In the genomic region with DNA sequence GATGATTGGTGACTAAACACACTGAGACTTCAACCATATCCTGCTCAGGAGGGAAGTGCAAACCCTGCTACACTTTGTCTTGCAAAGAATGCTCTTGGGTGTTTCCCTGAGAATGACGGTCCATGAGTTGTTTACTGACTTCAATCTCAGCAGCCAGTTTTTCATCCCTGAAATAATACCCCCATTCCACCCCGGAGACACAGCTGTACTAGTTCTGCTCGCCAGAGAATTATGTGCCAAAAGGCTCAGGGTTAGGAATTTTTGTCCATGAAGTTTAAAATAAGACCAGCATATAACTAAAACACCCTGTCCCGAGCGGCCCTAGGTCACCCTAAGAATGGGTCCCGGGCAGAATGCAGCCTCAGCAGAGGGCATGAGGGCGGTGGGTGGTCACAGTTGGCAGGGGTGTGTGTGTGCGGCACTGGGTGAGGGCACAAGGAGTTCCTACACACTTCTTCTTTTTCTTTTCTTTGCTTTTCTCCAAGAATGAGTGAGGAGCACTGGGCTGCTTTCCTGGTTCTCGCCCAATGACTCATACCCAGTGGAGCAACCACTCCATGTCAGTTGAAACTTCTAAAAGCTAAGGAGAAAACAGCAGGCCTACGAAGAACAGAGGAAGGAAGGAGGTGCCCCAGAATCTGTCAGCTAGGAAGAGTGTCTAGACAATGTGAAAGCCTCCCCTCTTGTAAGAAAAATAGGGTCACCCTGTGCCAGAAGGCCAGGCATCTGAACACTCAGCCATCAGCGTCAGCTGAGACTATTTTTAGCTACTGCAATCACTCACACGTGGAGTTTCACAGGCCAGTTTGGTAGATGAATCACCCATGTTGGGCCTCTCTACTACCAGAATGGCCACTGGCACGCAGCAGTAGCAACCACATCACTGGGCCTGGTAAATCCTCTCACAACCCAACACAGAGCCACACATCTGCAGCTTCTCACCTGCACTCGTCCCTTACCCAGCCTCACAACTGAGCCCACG, we compare ENCODE assay signal across 9 cellular contexts.
DNase-seq lines count a peak whose midpoint lies in the region; ATAC-seq lines count a peak whose summit lies in the region.
"Had no signal": no experiment of that assay in that cellular context is flagged by ENCODE, and none has a peak within 500 bp of the region (broad histone marks: within the 10 kb centered on the region; RNA-seq: fewer than 3 reads in every experiment).

No MANE protein-coding gene starts in this region.

- DNase-seq in RPMI8226: peak; percentile 55
- DNase-seq in fibroblast of the conjunctiva (ENCODE audit: low read depth): peak; percentile 86
- DNase-seq in skeletal muscle cell (ENCODE audit: low read depth): peak; percentile 95
- DNase-seq in DMS 273 treated with DMSO at 0.1 percent for 48 hours (lab: John Stamatoyannopoulos, UW): no peak
- DNase-seq in stimulated activated CD4-positive, alpha-beta T cell treated with anti-CD3 and anti-CD28 coated beads, Interleukin-2, amount 100 ng/mL, for 48 hours: no peak
- no peak for DNase-seq in T-helper 9 cell
- DNase-seq: activated B cell treated with CpG ODN at 0.5 μM for 24 hours had no signal

- peak; percentile 97 for ATAC-seq in GM18909 (IDR thresholded peaks at IDR 0.05; ENCODE audit: poor library complexity, unreplicated experiment)
- ATAC-seq in HG02981 (IDR thresholded peaks at IDR 0.05; ENCODE audit: unreplicated experiment): peak; percentile 97

- H3K4me3 ChIP-seq in skeletal muscle cell (ENCODE audit: low read depth, low read length): no peak overlapping the region

Comparison
In these comparisons a context has a peak if more than half of its experiments do, and no peak if none do; other contexts are left out.
1. DNase-seq: peak in RPMI8226 (single experiment), fibroblast of the conjunctiva (single experiment) and skeletal muscle cell (single experiment); none in DMS 273 treated with DMSO at 0.1 percent for 48 hours (single experiment), stimulated activated CD4-positive, alpha-beta T cell treated with anti-CD3 and anti-CD28 coated beads, Interleukin-2, amount 100 ng/mL, for 48 hours (0 of 2) and T-helper 9 cell (single experiment).